Comparison of ENCODE assay signal across 1 cellular context in the genomic region with DNA sequence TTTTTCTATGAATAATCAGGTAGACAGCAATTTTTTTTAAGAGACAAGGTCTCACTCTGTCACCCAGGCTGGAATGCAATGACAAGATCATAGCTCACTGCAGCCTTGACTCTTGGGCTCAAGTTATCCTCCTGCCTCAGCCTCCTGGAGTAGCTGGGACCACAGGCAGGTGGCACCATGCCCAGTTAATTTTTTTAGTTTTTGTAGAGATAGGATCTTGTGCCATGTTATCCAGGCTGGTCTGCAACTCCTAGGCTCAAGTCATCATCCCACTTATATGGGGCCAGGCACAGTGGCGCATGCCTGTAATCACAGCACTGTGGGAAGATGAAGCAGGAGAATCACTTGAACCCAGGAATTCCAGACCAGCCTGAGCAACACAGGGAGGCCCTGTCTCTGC.
TF ChIP-seq lines count a peak whose summit lies in the region.

No MANE protein-coding gene starts in this region.

TF ChIP-seq in SK-N-SH, 30 proteins besides CTCF, POLR2A, EP300 and RAD21 (continued from another document):
- TF ChIP-seq, protein P1, sequence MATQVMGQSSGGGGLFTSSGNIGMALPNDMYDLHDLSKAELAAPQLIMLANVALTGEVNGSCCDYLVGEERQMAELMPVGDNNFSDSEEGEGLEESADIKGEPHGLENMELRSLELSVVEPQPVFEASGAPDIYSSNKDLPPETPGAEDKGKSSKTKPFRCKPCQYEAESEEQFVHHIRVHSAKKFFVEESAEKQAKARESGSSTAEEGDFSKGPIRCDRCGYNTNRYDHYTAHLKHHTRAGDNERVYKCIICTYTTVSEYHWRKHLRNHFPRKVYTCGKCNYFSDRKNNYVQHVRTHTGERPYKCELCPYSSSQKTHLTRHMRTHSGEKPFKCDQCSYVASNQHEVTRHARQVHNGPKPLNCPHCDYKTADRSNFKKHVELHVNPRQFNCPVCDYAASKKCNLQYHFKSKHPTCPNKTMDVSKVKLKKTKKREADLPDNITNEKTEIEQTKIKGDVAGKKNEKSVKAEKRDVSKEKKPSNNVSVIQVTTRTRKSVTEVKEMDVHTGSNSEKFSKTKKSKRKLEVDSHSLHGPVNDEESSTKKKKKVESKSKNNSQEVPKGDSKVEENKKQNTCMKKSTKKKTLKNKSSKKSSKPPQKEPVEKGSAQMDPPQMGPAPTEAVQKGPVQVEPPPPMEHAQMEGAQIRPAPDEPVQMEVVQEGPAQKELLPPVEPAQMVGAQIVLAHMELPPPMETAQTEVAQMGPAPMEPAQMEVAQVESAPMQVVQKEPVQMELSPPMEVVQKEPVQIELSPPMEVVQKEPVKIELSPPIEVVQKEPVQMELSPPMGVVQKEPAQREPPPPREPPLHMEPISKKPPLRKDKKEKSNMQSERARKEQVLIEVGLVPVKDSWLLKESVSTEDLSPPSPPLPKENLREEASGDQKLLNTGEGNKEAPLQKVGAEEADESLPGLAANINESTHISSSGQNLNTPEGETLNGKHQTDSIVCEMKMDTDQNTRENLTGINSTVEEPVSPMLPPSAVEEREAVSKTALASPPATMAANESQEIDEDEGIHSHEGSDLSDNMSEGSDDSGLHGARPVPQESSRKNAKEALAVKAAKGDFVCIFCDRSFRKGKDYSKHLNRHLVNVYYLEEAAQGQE (IDR thresholded peaks at IDR 0.05; ENCODE audit: low read depth, low read length) = no peak
- no peak for TF ChIP-seq TEAD4 (IDR thresholded peaks at IDR 0.05; ENCODE audit: borderline replicate concordance, insufficient read depth)
- TF ChIP-seq, protein P2, sequence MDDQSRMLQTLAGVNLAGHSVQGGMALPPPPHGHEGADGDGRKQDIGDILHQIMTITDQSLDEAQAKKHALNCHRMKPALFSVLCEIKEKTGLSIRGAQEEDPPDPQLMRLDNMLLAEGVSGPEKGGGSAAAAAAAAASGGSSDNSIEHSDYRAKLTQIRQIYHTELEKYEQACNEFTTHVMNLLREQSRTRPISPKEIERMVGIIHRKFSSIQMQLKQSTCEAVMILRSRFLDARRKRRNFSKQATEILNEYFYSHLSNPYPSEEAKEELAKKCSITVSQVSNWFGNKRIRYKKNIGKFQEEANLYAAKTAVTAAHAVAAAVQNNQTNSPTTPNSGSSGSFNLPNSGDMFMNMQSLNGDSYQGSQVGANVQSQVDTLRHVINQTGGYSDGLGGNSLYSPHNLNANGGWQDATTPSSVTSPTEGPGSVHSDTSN (IDR thresholded peaks at IDR 0.05) = peak; percentile 4; the same call in 1 of the 2 replicates
- no peak for TF ChIP-seq SMC3 (IDR thresholded peaks at IDR 0.05; ENCODE audit: low read depth, low read length)
- TF ChIP-seq GATA2 (CRISPR knock-in tag; IDR thresholded peaks at IDR 0.05) = peak; percentile 58
- TF ChIP-seq NFIC (IDR thresholded peaks at IDR 0.05; ENCODE audit: borderline replicate concordance) = peak; percentile 60; the same call in 1 of the 2 replicates
